ENCODE assay signal across 8 cellular contexts in the genomic region with DNA sequence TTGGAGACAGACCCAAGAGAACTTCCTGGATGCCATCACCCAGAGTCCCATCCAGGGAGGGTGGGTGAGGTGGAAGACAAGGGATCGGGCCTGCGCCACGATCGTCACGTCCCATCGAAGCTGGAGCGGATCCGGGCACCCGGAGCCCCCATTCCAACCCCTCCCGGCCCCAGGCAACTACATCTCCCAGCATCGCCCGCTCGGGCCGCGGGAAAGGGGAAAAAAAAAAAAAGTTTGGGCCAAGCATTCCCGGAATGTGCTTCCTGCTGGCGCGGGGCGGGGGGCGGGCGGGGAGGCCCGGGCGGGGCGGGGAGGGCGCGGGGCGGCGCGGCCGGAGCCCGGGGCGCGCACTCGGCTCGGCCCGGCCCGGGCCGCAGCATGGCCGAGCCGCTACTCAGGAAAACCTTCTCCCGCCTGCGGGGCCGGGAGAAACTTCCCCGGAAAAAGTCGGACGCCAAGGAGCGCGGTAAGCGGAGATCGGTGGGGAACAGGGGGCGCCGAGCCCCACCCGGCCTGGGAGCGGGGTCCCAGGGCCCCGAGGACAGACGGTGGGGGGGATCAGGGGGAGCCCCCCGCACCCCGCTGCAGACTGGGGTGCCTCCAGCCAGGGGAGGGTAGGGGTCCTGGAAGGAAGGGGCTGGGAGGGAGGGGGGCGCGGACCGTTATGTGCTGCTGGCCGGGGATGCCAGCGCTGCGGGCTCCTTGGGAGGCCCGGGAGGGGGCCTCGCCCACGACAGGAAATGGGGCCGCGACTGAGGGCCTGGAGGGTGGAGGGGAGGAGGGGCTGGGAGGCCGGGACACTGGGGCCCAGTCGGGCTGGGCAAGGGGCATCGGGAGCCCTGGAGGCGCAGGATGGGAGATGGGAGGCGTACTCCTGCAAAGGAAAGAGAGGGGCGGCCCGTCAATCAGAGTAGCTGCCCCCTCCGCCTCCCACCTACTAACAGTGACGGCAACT. TPM values are rescaled to one million over a fixed set of nuclear protein-coding genes. Genes with fewer than 3 reads are reported as not detected.
DNase-seq lines count a peak whose midpoint lies in the region; ATAC-seq and TF ChIP-seq lines count a peak whose summit lies in the region.

A gene with protein sequence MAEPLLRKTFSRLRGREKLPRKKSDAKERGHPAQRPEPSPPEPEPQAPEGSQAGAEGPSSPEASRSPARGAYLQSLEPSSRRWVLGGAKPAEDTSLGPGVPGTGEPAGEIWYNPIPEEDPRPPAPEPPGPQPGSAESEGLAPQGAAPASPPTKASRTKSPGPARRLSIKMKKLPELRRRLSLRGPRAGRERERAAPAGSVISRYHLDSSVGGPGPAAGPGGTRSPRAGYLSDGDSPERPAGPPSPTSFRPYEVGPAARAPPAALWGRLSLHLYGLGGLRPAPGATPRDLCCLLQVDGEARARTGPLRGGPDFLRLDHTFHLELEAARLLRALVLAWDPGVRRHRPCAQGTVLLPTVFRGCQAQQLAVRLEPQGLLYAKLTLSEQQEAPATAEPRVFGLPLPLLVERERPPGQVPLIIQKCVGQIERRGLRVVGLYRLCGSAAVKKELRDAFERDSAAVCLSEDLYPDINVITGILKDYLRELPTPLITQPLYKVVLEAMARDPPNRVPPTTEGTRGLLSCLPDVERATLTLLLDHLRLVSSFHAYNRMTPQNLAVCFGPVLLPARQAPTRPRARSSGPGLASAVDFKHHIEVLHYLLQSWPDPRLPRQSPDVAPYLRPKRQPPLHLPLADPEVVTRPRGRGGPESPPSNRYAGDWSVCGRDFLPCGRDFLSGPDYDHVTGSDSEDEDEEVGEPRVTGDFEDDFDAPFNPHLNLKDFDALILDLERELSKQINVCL (plus strand): TSS at position 346 of the 955 bp plus-strand sequence. CDS start 33 bp downstream, at position 379.

- no peaks in the 10 kb centered on the region for H3K9me2 ChIP-seq in neural cell (ENCODE audit: insufficient read depth, low read length)

- intact Hi-C loops in vagina (cut with DNase I) = no loop called here

- no peak within 1 kb of the TSS for H3K4me2 ChIP-seq in neural cell (ENCODE audit: low read length)

- peaks cover 2% of the 10 kb centered on the region for H3K9me3 ChIP-seq in neural cell (ENCODE audit: low read length)
- no peaks in the 10 kb centered on the region for H3K9me3 ChIP-seq in vagina

- H3F3A ChIP-seq in neural cell (ENCODE audit: insufficient read depth, low read length, poor library complexity, severe bottlenecking) = no peaks in the 10 kb centered on the region

- peaks cover 20% of the 10 kb centered on the region for H3K4me1 ChIP-seq in vagina

- no peak within 1 kb of the TSS for H3K9ac ChIP-seq in neural cell (ENCODE audit: low read length)

- H2AFZ ChIP-seq in neural cell (ENCODE audit: low read depth, low read length) = no peak within 1 kb of the TSS

- ATAC-seq in HG02840 (IDR thresholded peaks at IDR 0.05; ENCODE audit: low FRiP score, unreplicated experiment) (no peak), GM21515 (IDR thresholded peaks at IDR 0.05; ENCODE audit: unreplicated experiment) (no peak)

- peak in 1 of 2 donors; percentile 63 for TF ChIP-seq POLR2A in vagina (IDR thresholded peaks at IDR 0.05)

- peak; percentile 97 for DNase-seq in H7
- peak; percentile 70 for DNase-seq in activated CD8-positive, alpha-beta memory T cell treated with anti-CD3 and anti-CD28 coated beads, Interleukin-2, amount 50 U/mL, for 48 hours
- DNase-seq in fibroblast of villous mesenchyme (ENCODE audit: low read depth) = peak; percentile 59
- DNase-seq in vagina (ENCODE audit: extremely low spot score in 2 of 2) = no peak
- DNase-seq in activated effector memory CD4-positive, alpha-beta T cell treated with anti-CD3 and anti-CD28 coated beads, Interleukin-2, amount 50 U/mL, for 16 hours = no peak

- TF ChIP-seq RAD21 in neural cell (conservative IDR thresholded peaks at IDR 0.05) = no peak

- H3K4me3 ChIP-seq in H7 (ENCODE audit: insufficient read depth, low read depth, low read length) (peak within 1 kb of the TSS; percentile 75), fibroblast of villous mesenchyme (ENCODE audit: low read depth, low read length) (peak within 1 kb of the TSS; percentile 79), neural cell (ENCODE audit: low read length) (peak within 1 kb of the TSS; percentile 57), vagina (peak within 1 kb of the TSS; percentile 59 to 75)

- TF ChIP-seq EP300 in neural cell (conservative IDR thresholded peaks at IDR 0.05; ENCODE audit: poor library complexity, severe bottlenecking) = no peak

- H4K20me1 ChIP-seq in neural cell (ENCODE audit: insufficient read depth) = no peaks in the 10 kb centered on the region

- TF ChIP-seq CTCF in fibroblast of villous mesenchyme (IDR thresholded peaks at IDR 0.05; ENCODE audit: insufficient read depth, low read depth, low read length) = no peak
- TF ChIP-seq CTCF in neural cell (IDR thresholded peaks at IDR 0.05; ENCODE audit: poor library complexity, severe bottlenecking) = no peak
- no peak for TF ChIP-seq CTCF in vagina (IDR thresholded peaks at IDR 0.05)

- H3K27me3 ChIP-seq in H7 (ENCODE audit: control insufficient read depth, insufficient read depth, low read length) (no peaks in the 10 kb centered on the region), neural cell (ENCODE audit: insufficient read depth, low read depth, low read length) (peaks cover 14% of the 10 kb centered on the region), vagina (no peaks in the 10 kb centered on the region)

- H3K27ac ChIP-seq in neural cell (ENCODE audit: low read length) (no peak within 1 kb of the TSS), vagina (peak within 1 kb of the TSS; percentile 87)

- no peaks in the 10 kb centered on the region for H3K79me2 ChIP-seq in neural cell (replicated peaks; ENCODE audit: insufficient read depth, low read length)

- H3K36me3 ChIP-seq in H7 (replicated peaks; ENCODE audit: control insufficient read depth, insufficient read depth, low read length) (peaks cover 12% of the 10 kb centered on the region), neural cell (ENCODE audit: insufficient read depth, low read length) (no peaks in the 10 kb centered on the region), vagina (peaks cover 0 to 21% of the 10 kb centered on the region in 2 donors)

TF ChIP-seq in neural cell, 6 proteins besides CTCF, POLR2A, EP300 and RAD21:
- TF ChIP-seq MXI1 (conservative IDR thresholded peaks at IDR 0.05; ENCODE audit: poor library complexity, severe bottlenecking) (no peak), TAF1 (IDR thresholded peaks at IDR 0.05; ENCODE audit: low read depth) (no peak), EZH2 (IDR thresholded peaks at IDR 0.05; ENCODE audit: borderline replicate concordance, insufficient read depth, low read length, poor library complexity, severe bottlenecking) (no peak), SMC3 (conservative IDR thresholded peaks at IDR 0.05; ENCODE audit: poor library complexity) (no peak), POLR2AphosphoS5 (IDR thresholded peaks at IDR 0.05) (no peak)
- TF ChIP-seq, protein P1, sequence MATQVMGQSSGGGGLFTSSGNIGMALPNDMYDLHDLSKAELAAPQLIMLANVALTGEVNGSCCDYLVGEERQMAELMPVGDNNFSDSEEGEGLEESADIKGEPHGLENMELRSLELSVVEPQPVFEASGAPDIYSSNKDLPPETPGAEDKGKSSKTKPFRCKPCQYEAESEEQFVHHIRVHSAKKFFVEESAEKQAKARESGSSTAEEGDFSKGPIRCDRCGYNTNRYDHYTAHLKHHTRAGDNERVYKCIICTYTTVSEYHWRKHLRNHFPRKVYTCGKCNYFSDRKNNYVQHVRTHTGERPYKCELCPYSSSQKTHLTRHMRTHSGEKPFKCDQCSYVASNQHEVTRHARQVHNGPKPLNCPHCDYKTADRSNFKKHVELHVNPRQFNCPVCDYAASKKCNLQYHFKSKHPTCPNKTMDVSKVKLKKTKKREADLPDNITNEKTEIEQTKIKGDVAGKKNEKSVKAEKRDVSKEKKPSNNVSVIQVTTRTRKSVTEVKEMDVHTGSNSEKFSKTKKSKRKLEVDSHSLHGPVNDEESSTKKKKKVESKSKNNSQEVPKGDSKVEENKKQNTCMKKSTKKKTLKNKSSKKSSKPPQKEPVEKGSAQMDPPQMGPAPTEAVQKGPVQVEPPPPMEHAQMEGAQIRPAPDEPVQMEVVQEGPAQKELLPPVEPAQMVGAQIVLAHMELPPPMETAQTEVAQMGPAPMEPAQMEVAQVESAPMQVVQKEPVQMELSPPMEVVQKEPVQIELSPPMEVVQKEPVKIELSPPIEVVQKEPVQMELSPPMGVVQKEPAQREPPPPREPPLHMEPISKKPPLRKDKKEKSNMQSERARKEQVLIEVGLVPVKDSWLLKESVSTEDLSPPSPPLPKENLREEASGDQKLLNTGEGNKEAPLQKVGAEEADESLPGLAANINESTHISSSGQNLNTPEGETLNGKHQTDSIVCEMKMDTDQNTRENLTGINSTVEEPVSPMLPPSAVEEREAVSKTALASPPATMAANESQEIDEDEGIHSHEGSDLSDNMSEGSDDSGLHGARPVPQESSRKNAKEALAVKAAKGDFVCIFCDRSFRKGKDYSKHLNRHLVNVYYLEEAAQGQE (IDR thresholded peaks at IDR 0.05; ENCODE audit: borderline replicate concordance) = no peak
TF ChIP-seq in neural cell: peak in this region for 0.

RNA-seq across cellular contexts. Expression of the gene that starts here (rescaled TPM):
- 13.7 and 17.5 TPM in 2 replicates for total RNA-seq in H7 (2014; rRNA removed; shearing (Covaris generic))
- total RNA-seq in fibroblast of villous mesenchyme (51.0 and 61.2 TPM in 2 replicates), vagina (31.9 TPM)
- polyA plus RNA-seq in neural cell = 0.70 TPM in 1 of 2 replicates, not detected in the other
- 0.58 TPM in 1 of 2 replicates, not detected in the other for polyA minus RNA-seq in neural cell

Comparison
In these comparisons a context has a peak if more than half of its experiments do, and no peak if none do; other contexts are left out.
1. DNase-seq: peak in H7 (single experiment), activated CD8-positive, alpha-beta memory T cell treated with anti-CD3 and anti-CD28 coated beads, Interleukin-2, amount 50 U/mL, for 48 hours (single experiment) and fibroblast of villous mesenchyme (single experiment); none in vagina (0 of 2) and activated effector memory CD4-positive, alpha-beta T cell treated with anti-CD3 and anti-CD28 coated beads, Interleukin-2, amount 50 U/mL, for 16 hours (single experiment).
2. Peak in every context shown above with its lines, with median percentiles within 50 percentile points of each other: H3K4me3 ChIP-seq.